ENCODE assay signal across 7 cellular contexts in the genomic region with DNA sequence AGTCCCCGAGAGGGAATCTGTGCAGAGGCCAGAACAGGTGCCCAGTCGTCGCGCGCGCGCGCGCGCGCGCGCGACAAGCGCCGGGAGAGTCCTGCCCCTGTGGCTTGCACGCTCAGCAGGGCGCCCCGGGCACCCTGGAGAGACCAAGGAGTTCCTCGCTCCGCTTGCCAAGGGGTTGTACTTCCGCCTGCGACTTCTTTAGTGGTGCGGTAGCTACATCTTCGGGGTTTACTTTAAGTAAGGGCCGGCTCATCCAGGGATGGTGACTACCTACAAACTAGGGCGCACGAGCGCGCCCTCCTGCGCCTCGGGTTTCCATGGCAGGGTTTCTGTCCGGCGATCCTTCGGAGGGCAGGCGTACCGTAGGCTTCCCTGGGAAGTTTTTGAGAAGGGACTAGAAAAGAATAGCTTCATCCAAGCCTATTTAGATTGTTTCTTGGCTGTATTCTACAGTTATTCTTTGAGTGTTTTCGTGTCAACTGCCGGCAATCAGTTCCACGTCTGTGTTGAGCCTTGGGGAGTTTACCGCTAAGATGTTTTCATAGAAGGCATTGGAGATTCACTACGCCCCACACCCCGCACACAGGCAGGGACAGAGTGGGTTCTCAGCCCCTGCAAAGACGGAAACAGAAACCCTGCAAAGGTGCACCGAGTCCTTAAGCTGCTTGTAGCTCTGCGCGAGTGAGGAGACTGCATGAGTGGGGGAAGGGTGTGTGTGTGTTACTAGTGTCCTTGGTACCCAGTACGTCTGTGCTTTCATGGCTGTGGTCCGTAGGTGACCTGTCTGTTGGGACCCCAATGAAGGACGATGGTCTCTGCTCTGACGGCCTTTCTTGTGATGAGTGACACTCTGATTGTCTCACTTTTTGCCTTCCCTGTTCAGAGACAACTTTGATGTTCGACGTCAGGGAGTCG. TPM values are rescaled to one million over a fixed set of nuclear protein-coding genes. Genes with fewer than 3 reads are reported as not detected.
DNase-seq lines count a peak whose midpoint lies in the region; ATAC-seq and TF ChIP-seq lines count a peak whose summit lies in the region.

No MANE protein-coding gene starts in this region.

- no peak overlapping the region for H3K9ac ChIP-seq in IMR-90 (ENCODE audit: low read depth, low read length)

- dilution Hi-C loops in IMR-90 (cut with HindIII; ENCODE audit: low sequenced_read_pairs, unreplicated experiment): no loop called here

- in situ Hi-C loops in IMR-90 (cut with MboI; ENCODE audit: low sequenced_read_pairs): no loop called here

- H3K36me3 ChIP-seq in IMR-90 (ENCODE audit: control insufficient read depth, insufficient read depth, low read length) (no peaks in the 10 kb centered on the region), prostate gland (no peaks in the 10 kb centered on the region)

- no peak overlapping the region for H3K56ac ChIP-seq in IMR-90 (ENCODE audit: extremely low read depth, insufficient read depth, low read length)

- H3K4me1 ChIP-seq in IMR-90 (ENCODE audit: control insufficient read depth, insufficient read depth, low read length) (no peaks in the 10 kb centered on the region; the same call in 1 of the 2 replicates), prostate gland (replicated peaks) (peaks cover 14% of the 10 kb centered on the region)

- H2AK5ac ChIP-seq in IMR-90 (ENCODE audit: low read depth, low read length): no peak overlapping the region

- H3K27ac Mint-ChIP-seq in T-cell: peak overlapping the region in 1 of 2 donors; percentile 11

- ATAC-seq in IMR-90 (ENCODE audit: low read depth): peak; percentile 3
- ATAC-seq in T-cell (replicated peaks in 1 of 4): peak in 3 of 4 experiments; percentile 19 to 50 (median 20)
- no peak for ATAC-seq in HG03521 (IDR thresholded peaks at IDR 0.05; ENCODE audit: unreplicated experiment)

- peak overlapping the region; percentile 31; the same call in 1 of the 2 replicates for H3K23ac ChIP-seq in IMR-90 (ENCODE audit: low read depth, low read length)

- TF ChIP-seq RAD21 in IMR-90 (IDR thresholded peaks at IDR 0.05; ENCODE audit: low read length): no peak

- no peak overlapping the region for H2AK9ac ChIP-seq in IMR-90 (replicated peaks; ENCODE audit: low read depth, low read length, poor library complexity)

- no TSS peak for BruUV-seq in IMR-90 (replicated peaks; lab: Mats Ljungman, UMichigan)

- POLR2A ChIA-PET in IMR-90 (lab: Charles Lee; ENCODE audit: unreplicated experiment): no interaction called here
- POLR2A ChIA-PET in T-cell (lab: Charles Lee): no interaction called here

- DNase-seq in EL (peak; percentile 73), IMR-90 (peak; percentile 45), T-cell (peak in 2 of 34 experiments; percentile 24 to 29), fibroblast of mammary gland (ENCODE audit: low read depth) (peak; percentile 47), prostate gland (ENCODE audit: low spot score) (no peak), UCSD-AML1 (lab: John Stamatoyannopoulos, UW; ENCODE audit: unreplicated experiment) (no peak)

- H2BK120ac ChIP-seq in IMR-90 (ENCODE audit: low read depth, low read length): no peak overlapping the region

- peaks cover 82% of the 10 kb centered on the region for H3K27me3 ChIP-seq in IMR-90 (ENCODE audit: control insufficient read depth, insufficient read depth, low read length)
- H3K27me3 ChIP-seq in prostate gland (replicated peaks; ENCODE audit: insufficient read depth): peaks cover 56% of the 10 kb centered on the region

- peak overlapping the region; percentile 82 for H2AFZ ChIP-seq in IMR-90 (replicated peaks; ENCODE audit: low read length, poor library complexity)

- TF ChIP-seq POLR2A in IMR-90 (IDR thresholded peaks at IDR 0.05; ENCODE audit: low read depth, low read length) (no peak), prostate gland (IDR thresholded peaks at IDR 0.05) (no peak)

- H3K18ac ChIP-seq in IMR-90 (ENCODE audit: low read depth, low read length): no peak overlapping the region

- H3K14ac ChIP-seq in IMR-90 (replicated peaks; ENCODE audit: low read depth, low read length): no peak overlapping the region

- no peak overlapping the region for H4K91ac ChIP-seq in IMR-90 (ENCODE audit: insufficient read depth, low read depth, low read length)

- WGBS in IMR-90 (ENCODE audit: extremely low coverage in 2 of 2, insufficient read length in 1 of 2), 2 experiments: 0% methylated on average over 15 of the region's 54 CpGs; no CpG with 5 or more reads in 1 of the 2 experiments
- 3% methylated on average over 54 of the region's 54 CpGs for WGBS in prostate gland

- H3K4me3 ChIP-seq in IMR-90 (ENCODE audit: insufficient read depth, low read depth, low read length) (peak overlapping the region; percentile 64; the same call in 1 of the 2 replicates), fibroblast of mammary gland (ENCODE audit: control insufficient read depth, low read depth, low read length) (peak overlapping the region; percentile 17), prostate gland (peak overlapping the region; percentile 10 to 43)

- H4K8ac ChIP-seq in IMR-90 (ENCODE audit: low read depth in 2 of 2, low read length in 2 of 2): no peak overlapping the region

- H2BK15ac ChIP-seq in IMR-90 (ENCODE audit: low read depth, low read length): no peak overlapping the region

- H4K20me1 ChIP-seq in IMR-90 (ENCODE audit: insufficient read depth, low read length): peaks cover 32% of the 10 kb centered on the region

- H3K9me3 ChIP-seq in IMR-90 (ENCODE audit: control insufficient read depth, insufficient read depth, low read length): peaks cover 10% of the 10 kb centered on the region; the same call in 1 of the 2 replicates
- no peaks in the 10 kb centered on the region for H3K9me3 ChIP-seq in prostate gland

- intact Hi-C loops in IMR-90 (cut with micrococcal nuclease): no loop called here
- intact Hi-C loops in prostate gland (cut with DNase I): no loop called here

- H3K27ac ChIP-seq in IMR-90 (ENCODE audit: insufficient read depth, low read length) (no peak overlapping the region), prostate gland (no peak overlapping the region)

- H3K4ac ChIP-seq in IMR-90 (ENCODE audit: low read depth, low read length): no peak overlapping the region

- peak overlapping the region; percentile 70 for H3K4me2 ChIP-seq in IMR-90 (ENCODE audit: low read depth, low read length)

- H3K9me1 ChIP-seq in IMR-90 (ENCODE audit: insufficient read depth, low read length): peaks cover 4% of the 10 kb centered on the region; the same call in 1 of the 2 replicates

- no peaks in the 10 kb centered on the region for H3K79me1 ChIP-seq in IMR-90 (ENCODE audit: low read depth in 1 of 2, low read length in 2 of 2)

- CTCF ChIA-PET in IMR-90 (lab: Yijun Ruan, JAX) (no interaction called here), T-cell (lab: Charles Lee) (interaction anchor here in 1 of 2 donors (0.9 kb wide), 1 partner anchor 77 kb away, joined by 3 read pairs; no protein-coding TSS in a partner anchor)

- H2BK20ac ChIP-seq in IMR-90 (ENCODE audit: low read depth, low read length): no peak overlapping the region; the same call in 1 of the 2 replicates

- H3K4me3 Mint-ChIP-seq in T-cell: peak overlapping the region; percentile 71 to 73 (median 71)

- H3K36me3 Mint-ChIP-seq in T-cell: no peaks in the 10 kb centered on the region

- H3K4me1 Mint-ChIP-seq in T-cell: peaks cover 40 to 55% (median 46%) of the 10 kb centered on the region in 3 donors

- TF ChIP-seq CTCF in IMR-90 (conservative IDR thresholded peaks at IDR 0.05; ENCODE audit: low read depth, low read length): no peak
- TF ChIP-seq CTCF in fibroblast of mammary gland (conservative IDR thresholded peaks at IDR 0.05; ENCODE audit: control insufficient read depth, insufficient read depth, low read depth, low read length): no peak
- TF ChIP-seq CTCF in prostate gland (IDR thresholded peaks at IDR 0.05): no peak

- peaks cover 50 to 79% of the 10 kb centered on the region in 2 donors for H3K27me3 Mint-ChIP-seq in T-cell

- no peaks in the 10 kb centered on the region for H3K9me3 Mint-ChIP-seq in T-cell

- no peak overlapping the region for H4K5ac ChIP-seq in IMR-90 (ENCODE audit: low read depth, low read length)

- H2BK5ac ChIP-seq in IMR-90 (ENCODE audit: low read depth, low read length, poor library complexity, severe bottlenecking): no peak overlapping the region

TF ChIP-seq in IMR-90, 13 proteins besides CTCF, POLR2A, EP300 and RAD21:
- TF ChIP-seq FOS (IDR thresholded peaks at IDR 0.05; ENCODE audit: low read depth, low read length): no peak
- TF ChIP-seq MXI1 (IDR thresholded peaks at IDR 0.05; ENCODE audit: borderline replicate concordance, low read depth, low read length): no peak
- no peak for TF ChIP-seq MAZ (IDR thresholded peaks at IDR 0.05; ENCODE audit: borderline replicate concordance, low read depth, low read length)
- TF ChIP-seq, protein P1, sequence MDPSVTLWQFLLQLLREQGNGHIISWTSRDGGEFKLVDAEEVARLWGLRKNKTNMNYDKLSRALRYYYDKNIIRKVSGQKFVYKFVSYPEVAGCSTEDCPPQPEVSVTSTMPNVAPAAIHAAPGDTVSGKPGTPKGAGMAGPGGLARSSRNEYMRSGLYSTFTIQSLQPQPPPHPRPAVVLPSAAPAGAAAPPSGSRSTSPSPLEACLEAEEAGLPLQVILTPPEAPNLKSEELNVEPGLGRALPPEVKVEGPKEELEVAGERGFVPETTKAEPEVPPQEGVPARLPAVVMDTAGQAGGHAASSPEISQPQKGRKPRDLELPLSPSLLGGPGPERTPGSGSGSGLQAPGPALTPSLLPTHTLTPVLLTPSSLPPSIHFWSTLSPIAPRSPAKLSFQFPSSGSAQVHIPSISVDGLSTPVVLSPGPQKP (IDR thresholded peaks at IDR 0.05; ENCODE audit: borderline replicate concordance, low read depth, low read length): no peak
- no peak for TF ChIP-seq RCOR1 (IDR thresholded peaks at IDR 0.05; ENCODE audit: insufficient replicate concordance, low read length)
- no peak for TF ChIP-seq SMC3 (IDR thresholded peaks at IDR 0.05; ENCODE audit: low read depth, low read length)
- no peak for TF ChIP-seq NFE2L2 (IDR thresholded peaks at IDR 0.05; ENCODE audit: low read depth, low read length)
- TF ChIP-seq RFX5 (IDR thresholded peaks at IDR 0.05; ENCODE audit: low read depth, low read length): no peak
- no peak for TF ChIP-seq BHLHE40 (IDR thresholded peaks at IDR 0.05; ENCODE audit: low read depth, low read length)
- TF ChIP-seq MAFK (IDR thresholded peaks at IDR 0.05; ENCODE audit: low read depth, low read length): no peak

RNA-seq across cellular contexts. Expression of gene LHX4, which starts 1.7 kb away (rescaled TPM):
- total RNA-seq in IMR-90 (2012; rRNA removed) (0.18 and 0.28 TPM in 2 replicates), T-cell (under 1 TPM in 2 of 5 donors, not detected in 3; 0.03 TPM), prostate gland (not detected)
- polyA plus RNA-seq in IMR-90 (2012; rRNA removed): 0.03 and 0.05 TPM in 2 replicates
- polyA plus RNA-seq in IMR-90 (2012; cell fraction: cytosol; rRNA removed): 0.03 and 0.07 TPM in 2 replicates
- polyA plus RNA-seq in IMR-90 (2012; cell fraction: nucleus; rRNA removed; ENCODE audit: low replicate concordance): 0.07 and 0.15 TPM in 2 replicates

Comparison
In these comparisons a context has a peak if more than half of its experiments do, and no peak if none do; other contexts are left out.
1. DNase-seq: peak in EL (single experiment), IMR-90 (single experiment) and fibroblast of mammary gland (single experiment); none in prostate gland (single experiment) and UCSD-AML1 (single experiment).
2. Peak in every context shown above with its lines, with median percentiles within 50 percentile points of each other: H3K4me3 ChIP-seq.